Comparison of ENCODE assay signal across 9 cellular contexts in genomic region chr17:27282054-27282501, GRCh38. TPM values are rescaled to one million over a fixed set of nuclear protein-coding genes. Genes with fewer than 3 reads are reported as not detected.
DNase-seq lines count a peak whose midpoint lies in the region; ATAC-seq and TF ChIP-seq lines count a peak whose summit lies in the region.
"Had no signal": no experiment of that assay in that cellular context is flagged by ENCODE, and none has a peak within 500 bp of the region (broad histone marks: within the 10 kb centered on the region; RNA-seq: fewer than 3 reads in every experiment).

No MANE protein-coding gene starts in this region.

- TF ChIP-seq CTCF in omental fat pad (IDR thresholded peaks at IDR 0.05), result no peak

- DNase-seq in SKM-1 treated with dmso at 0.1 percent for 144 hours (lab: John Stamatoyannopoulos, UW; ENCODE audit: unreplicated experiment) (peak; percentile 92), omental fat pad (ENCODE audit: low spot score) (no peak), NCI-H1694 (lab: John Stamatoyannopoulos, UW) (no peak)
- no peak for DNase-seq in activated CD8-positive, alpha-beta memory T cell treated with anti-CD3 and anti-CD28 coated beads, Interleukin-2, amount 50 U/mL, for 4 hours
- DNase-seq: NCI-H748 treated with DMSO at 0.1 percent for 48 hours had no signal

- peak; percentile 52 for ATAC-seq in GM18499 (IDR thresholded peaks at IDR 0.05; ENCODE audit: insufficient read depth, unreplicated experiment)
- ATAC-seq in HG02759 (IDR thresholded peaks at IDR 0.05; ENCODE audit: unreplicated experiment), result peak; percentile 67
- peak; percentile 90 for ATAC-seq in omental fat pad (ENCODE audit: low FRiP score)
- no peak for ATAC-seq in GM18517 (IDR thresholded peaks at IDR 0.05; ENCODE audit: unreplicated experiment)
- no peak for ATAC-seq in HG03045 (IDR thresholded peaks at IDR 0.05; ENCODE audit: unreplicated experiment)

RNA-seq across cellular contexts. Expression of gene WSB1, which starts 11.8 kb away (rescaled TPM):
- total RNA-seq in omental fat pad, result 100 to 1,000 TPM; 136 to 217 (median 175) TPM

Comparison
In these comparisons a context has a peak if more than half of its experiments do, and no peak if none do; other contexts are left out.
1. ATAC-seq: peak in GM18499 (single experiment), HG02759 (single experiment) and omental fat pad (single experiment); none in GM18517 (single experiment) and HG03045 (single experiment).